Comparison of ENCODE assay signal across 34 cellular contexts in genomic region chr3:143358793-143359491, GRCh38.
DNase-seq lines count a peak whose midpoint lies in the region; ATAC-seq, FAIRE-seq and TF ChIP-seq lines count a peak whose summit lies in the region.
"Had no signal": no experiment of that assay in that cellular context is flagged by ENCODE, and none has a peak within 500 bp of the region (broad histone marks: within the 10 kb centered on the region; RNA-seq: fewer than 3 reads in every experiment).

No MANE protein-coding gene starts in this region.

- H3K79me2 ChIP-seq in endothelial cell of umbilical vein (ENCODE audit: control insufficient read depth, insufficient read depth, low read length), result no peaks in the 10 kb centered on the region

- peaks cover 18 to 20% of the 10 kb centered on the region in 2 donors for H3K4me1 Mint-ChIP-seq in natural killer cell

- no peaks in the 10 kb centered on the region for H3K9me1 ChIP-seq in endothelial cell of umbilical vein (replicated peaks; ENCODE audit: control insufficient read depth, extremely low read depth, insufficient read depth, low read length)

- DNase-seq in BE2C (peak; percentile 53), DMS153 treated with DMSO at 0.1 percent for 48 hours (lab: John Stamatoyannopoulos, UW; ENCODE audit: unreplicated experiment) (peak; percentile 65), NCI-H2081 (lab: John Stamatoyannopoulos, UW) (peak; percentile 69 to 89), endothelial cell of umbilical vein (ENCODE audit: low read depth, low spot score) (peak; percentile 52), SK-N-DZ (ENCODE audit: low spot score) (no peak), Right ventricle myocardium inferior (ENCODE audit: missing footprints) (no peak), natural killer cell (no peak)
- DNase-seq: activated CD4-positive, alpha-beta memory T cell treated with anti-CD3 and anti-CD28 coated beads for 36 hours; activated CD4-positive, CD25-positive, alpha-beta regulatory T cell treated with anti-CD3 and anti-CD28 coated beads, Interleukin-2, amount 50 U/mL, for 72 hours; activated naive CD4-positive, alpha-beta T cell treated with anti-CD3 and anti-CD28 coated beads, Interleukin-2, amount 10 ng/mL, durations not matched to agents 7 days and 5 days; adrenal gland; foreskin fibroblast; GOT3; HFFc6; left lung; mesenchymal stem cell; NCI-H1105 treated with DMSO at 0.1 percent for 48 hours; NCI-H2171; NCI-H510A; PC-9; posterior cingulate gyrus; Right ventricle myocardium superior; stimulated activated CD4-positive, alpha-beta T cell treated with anti-CD3 and anti-CD28 coated beads, Interleukin-1b, Interleukin-23, amount 100 ng/mL, for 48 hours; stimulated activated CD8-positive, alpha-beta memory T cell treated with anti-CD3 and anti-CD28 coated beads, Interleukin-4, amount 100 ng/mL, for 48 hours; T-helper 17 cell; uterus had no signal

- intact Hi-C loops in endothelial cell of umbilical vein (cut with micrococcal nuclease) (no loop called here), Right ventricle myocardium inferior (cut with DNase I) (no loop called here), natural killer cell (cut with micrococcal nuclease) (no loop called here)

- no peak overlapping the region for H3K27ac Mint-ChIP-seq in natural killer cell
- H3K27ac Mint-ChIP-seq: activated CD4-positive, alpha-beta memory T cell treated with anti-CD3 and anti-CD28 coated beads for 36 hours; activated naive CD4-positive, alpha-beta T cell treated with anti-CD3 and anti-CD28 coated beads, Interleukin-2, amount 10 ng/mL, durations not matched to agents 7 days and 5 days; activated T-helper 1 cell treated with anti-CD3 and anti-CD28 coated beads, Interleukin-12 subunit alpha, Interleukin-12 subunit beta, Interleukin-2, Interleukin-4 antibody, amounts not matched to agents 30 ng/mL and 10 ng/mL and 1 ng/mL, durations not matched to agents 14 hours and 24 hours and 36 hours; HFFc6; stimulated activated naive CD8-positive, alpha-beta T cell treated with anti-CD3 and anti-CD28 coated beads, Interleukin-15, Interleukin-2, amounts not matched to agents 100 ng/mL and 50 ng/mL, for 24 hours; T-helper 17 cell had no signal

- CTCF ChIA-PET in endothelial cell of umbilical vein (lab: Charles Lee), result interaction anchor here (1.8 kb wide), 1 partner anchor 238 kb away, joined by 4 read pairs; no protein-coding TSS in a partner anchor

- no peaks in the 10 kb centered on the region for H4K20me1 ChIP-seq in endothelial cell of umbilical vein (replicated peaks; ENCODE audit: control insufficient read depth, extremely low read depth, insufficient read depth, low read length)

- POLR2A ChIA-PET in endothelial cell of umbilical vein (lab: Charles Lee), result no interaction called here

- no peak overlapping the region for H3K27ac ChIP-seq in endothelial cell of umbilical vein (ENCODE audit: insufficient read depth, low read depth, low read length)
- H3K27ac ChIP-seq: adrenal gland, esophagus muscularis mucosa, left lung, PC-9, right atrium auricular region, thoracic aorta, uterus had no signal

- H3K9ac ChIP-seq in endothelial cell of umbilical vein (replicated peaks; ENCODE audit: extremely low read depth, insufficient read depth, low read length), result no peak overlapping the region

- H3K4me3 Mint-ChIP-seq in natural killer cell, result no peak overlapping the region
- H3K4me3 Mint-ChIP-seq: activated CD4-positive, alpha-beta memory T cell treated with anti-CD3 and anti-CD28 coated beads for 36 hours; activated naive CD4-positive, alpha-beta T cell treated with anti-CD3 and anti-CD28 coated beads, Interleukin-2, amount 10 ng/mL, durations not matched to agents 7 days and 5 days; activated T-helper 1 cell treated with anti-CD3 and anti-CD28 coated beads, Interleukin-12 subunit alpha, Interleukin-12 subunit beta, Interleukin-2, Interleukin-4 antibody, amounts not matched to agents 30 ng/mL and 10 ng/mL and 1 ng/mL, durations not matched to agents 14 hours and 24 hours and 36 hours; central memory CD8-positive, alpha-beta T cell; HFFc6; stimulated activated naive CD8-positive, alpha-beta T cell treated with anti-CD3 and anti-CD28 coated beads, Interleukin-15, Interleukin-2, amounts not matched to agents 100 ng/mL and 50 ng/mL, for 24 hours; T-helper 17 cell had no signal

- H3K4me1 ChIP-seq in BE2C, result peaks cover 4% of the 10 kb centered on the region
- peaks cover 6% of the 10 kb centered on the region for H3K4me1 ChIP-seq in endothelial cell of umbilical vein (ENCODE audit: control insufficient read depth, extremely low read depth, insufficient read depth, low read length)
- H3K4me1 ChIP-seq: adrenal gland, right atrium auricular region, uterus had no signal

- H3K4me2 ChIP-seq in endothelial cell of umbilical vein (ENCODE audit: insufficient read depth, low read length), result no peak overlapping the region
- H3K4me2 ChIP-seq: PC-9 had no signal

- TF ChIP-seq POLR2A in endothelial cell of umbilical vein (IDR thresholded peaks at IDR 0.05; ENCODE audit: low read depth, low read length), result no peak

- H3K9me3 Mint-ChIP-seq in natural killer cell, result no peaks in the 10 kb centered on the region
- H3K9me3 Mint-ChIP-seq: activated CD4-positive, alpha-beta memory T cell treated with anti-CD3 and anti-CD28 coated beads for 36 hours; activated naive CD4-positive, alpha-beta T cell treated with anti-CD3 and anti-CD28 coated beads, Interleukin-2, amount 10 ng/mL, durations not matched to agents 7 days and 5 days; activated T-helper 1 cell treated with anti-CD3 and anti-CD28 coated beads, Interleukin-12 subunit alpha, Interleukin-12 subunit beta, Interleukin-2, Interleukin-4 antibody, amounts not matched to agents 30 ng/mL and 10 ng/mL and 1 ng/mL, durations not matched to agents 14 hours and 24 hours and 36 hours; central memory CD8-positive, alpha-beta T cell; HFFc6; stimulated activated naive CD8-positive, alpha-beta T cell treated with anti-CD3 and anti-CD28 coated beads, Interleukin-15, Interleukin-2, amounts not matched to agents 100 ng/mL and 50 ng/mL, for 24 hours had no signal

- peak overlapping the region; percentile 20 for H2AFZ ChIP-seq in endothelial cell of umbilical vein (ENCODE audit: low read depth, low read length)
- H2AFZ ChIP-seq: PC-9 had no signal

- H3K4me3 ChIP-seq in BE2C (ENCODE audit: low read depth, low read length) (no peak overlapping the region), endothelial cell of umbilical vein (replicated peaks in 1 of 3; ENCODE audit: insufficient read depth in 1 of 3, low read depth in 1 of 3, low read length in 3 of 3) (no peak overlapping the region)
- H3K4me3 ChIP-seq: adrenal gland, esophagus muscularis mucosa, left lung, PC-9, right atrium auricular region, thoracic aorta, uterus had no signal

- dilution Hi-C loops in endothelial cell of umbilical vein (cut with MboI; ENCODE audit: extremely low pct_ligation_motif_present, low sequenced_read_pairs), result no loop called here

- H3K36me3 ChIP-seq in BE2C (no peaks in the 10 kb centered on the region), endothelial cell of umbilical vein (ENCODE audit: control insufficient read depth in 2 of 2, extremely low read depth in 1 of 2, insufficient read depth in 2 of 2, low read length in 2 of 2) (no peaks in the 10 kb centered on the region)
- H3K36me3 ChIP-seq: adrenal gland, esophagus muscularis mucosa, left lung, right atrium auricular region, thoracic aorta, uterus had no signal

- no TSS peak for BruUV-seq in endothelial cell of umbilical vein (replicated peaks; lab: Mats Ljungman, UMichigan)

- H3K27me3 Mint-ChIP-seq in natural killer cell (ENCODE audit: low read depth in 2 of 2), result no peaks in the 10 kb centered on the region
- H3K27me3 Mint-ChIP-seq: activated CD4-positive, alpha-beta memory T cell treated with anti-CD3 and anti-CD28 coated beads for 36 hours; activated naive CD4-positive, alpha-beta T cell treated with anti-CD3 and anti-CD28 coated beads, Interleukin-2, amount 10 ng/mL, durations not matched to agents 7 days and 5 days; central memory CD8-positive, alpha-beta T cell; stimulated activated naive CD8-positive, alpha-beta T cell treated with anti-CD3 and anti-CD28 coated beads, Interleukin-15, Interleukin-2, amounts not matched to agents 100 ng/mL and 50 ng/mL, for 24 hours; T-helper 17 cell had no signal

- ATAC-seq in Right ventricle myocardium inferior (no peak), GM18498 (IDR thresholded peaks at IDR 0.05; ENCODE audit: unreplicated experiment) (no peak), natural killer cell (no peak)
- ATAC-seq: left lung, T-helper 17 cell had no signal

- TF ChIP-seq CTCF in BE2C (IDR thresholded peaks at IDR 0.05; ENCODE audit: low read depth, low read length), result no peak
- TF ChIP-seq CTCF in endothelial cell of umbilical vein (IDR thresholded peaks at IDR 0.05; ENCODE audit: extremely low read depth in 1 of 2, insufficient read depth in 1 of 2, low read depth in 1 of 2, low read length in 2 of 2), result no peak
- no peak for TF ChIP-seq CTCF in natural killer cell (IDR thresholded peaks at IDR 0.05)

- H3K27me3 ChIP-seq in BE2C (no peaks in the 10 kb centered on the region), endothelial cell of umbilical vein (ENCODE audit: control insufficient read depth in 2 of 2, insufficient read depth in 2 of 2, low read length in 2 of 2) (no peaks in the 10 kb centered on the region)
- H3K27me3 ChIP-seq: adrenal gland, esophagus muscularis mucosa, left lung, right atrium auricular region, uterus had no signal

- no peaks in the 10 kb centered on the region for H3K9me3 ChIP-seq in BE2C
- H3K9me3 ChIP-seq in endothelial cell of umbilical vein (replicated peaks; ENCODE audit: control insufficient read depth, insufficient read depth, low read length), result no peaks in the 10 kb centered on the region
- H3K9me3 ChIP-seq: adrenal gland, esophagus muscularis mucosa, left lung, right atrium auricular region, thoracic aorta, uterus had no signal

- no peak for FAIRE-seq in endothelial cell of umbilical vein (lab: Jason Lieb, UNC)
- FAIRE-seq: TTC549 had no signal

- H3K36me3 Mint-ChIP-seq in natural killer cell, result no peaks in the 10 kb centered on the region

TF ChIP-seq in endothelial cell of umbilical vein, 7 proteins besides CTCF, POLR2A, EP300 and RAD21:
- TF ChIP-seq EZH2 (IDR thresholded peaks at IDR 0.05; ENCODE audit: borderline replicate concordance, low read depth, low read length, severe bottlenecking) (no peak), MAX (IDR thresholded peaks at IDR 0.05; ENCODE audit: insufficient read depth, insufficient read length) (no peak), FOS (IDR thresholded peaks at IDR 0.05; ENCODE audit: borderline replicate concordance, insufficient read depth, low read length) (no peak), MYC (IDR thresholded peaks at IDR 0.05; ENCODE audit: low read depth, low read length) (no peak), POLR2AphosphoS5 (IDR thresholded peaks at IDR 0.05; ENCODE audit: insufficient read depth, low read depth, low read length) (no peak), JUN (IDR thresholded peaks at IDR 0.05; ENCODE audit: borderline replicate concordance, insufficient read depth, insufficient read length, low read depth) (no peak), GATA2 (IDR thresholded peaks at IDR 0.05; ENCODE audit: insufficient read depth, insufficient read length, low read depth, low read length) (no peak)

Comparison
In these comparisons a context has a peak if more than half of its experiments do, and no peak if none do; other contexts are left out.
1. DNase-seq: peak in BE2C (single experiment), DMS153 treated with DMSO at 0.1 percent for 48 hours (single experiment), NCI-H2081 (2 of 2) and endothelial cell of umbilical vein (single experiment); none in SK-N-DZ (single experiment), Right ventricle myocardium inferior (single experiment) and natural killer cell (single experiment).